Comparison of ENCODE assay signal across 13 cellular contexts in genomic region chr1:2496087-2496622, GRCh38. TPM values are rescaled to one million over a fixed set of nuclear protein-coding genes. Genes with fewer than 3 reads are reported as not detected.
DNase-seq lines count a peak whose midpoint lies in the region; ATAC-seq and TF ChIP-seq lines count a peak whose summit lies in the region.
"Had no signal": no experiment of that assay in that cellular context is flagged by ENCODE, and none has a peak within 500 bp of the region (broad histone marks: within the 10 kb centered on the region; RNA-seq: fewer than 3 reads in every experiment).

No MANE protein-coding gene starts in this region.

- peak overlapping the region; percentile 57 for H3K18ac ChIP-seq in neuronal stem cell (ENCODE audit: low read length)

- H3K9me3 Mint-ChIP-seq in activated B cell treated with CpG ODN at 0.5 μM for 24 hours (no peaks in the 10 kb centered on the region), WTC11 (no peaks in the 10 kb centered on the region)
- H3K9me3 Mint-ChIP-seq: activated CD4-positive, alpha-beta T cell treated with anti-CD3 and anti-CD28 coated beads, Interleukin-2, amount 10 ng/mL, durations not matched to agents 24 days and 14 days had no signal

- intact Hi-C loops in activated B cell treated with CpG ODN at 0.5 μM for 24 hours (cut with micrococcal nuclease), result loop anchor here (2.0 kb wide), 1 partner anchor 81 kb away; no protein-coding TSS in a partner anchor

- H3K27ac Mint-ChIP-seq in activated B cell treated with CpG ODN at 0.5 μM for 24 hours, result peak overlapping the region; percentile 81
- no peak overlapping the region for H3K27ac Mint-ChIP-seq in WTC11
- H3K27ac Mint-ChIP-seq: activated CD4-positive, alpha-beta T cell treated with anti-CD3 and anti-CD28 coated beads, Interleukin-2, amount 10 ng/mL, durations not matched to agents 24 days and 14 days; activated naive CD8-positive, alpha-beta T cell had no signal

- H3K4me1 ChIP-seq in neuronal stem cell (ENCODE audit: control insufficient read depth in 2 of 2, insufficient read depth in 1 of 2, low read depth in 1 of 2, low read length in 2 of 2), result peaks cover 0 to 3% of the 10 kb centered on the region in 2 donors
- H3K4me1 ChIP-seq: testis had no signal

- peak; percentile 47 for ATAC-seq in GM21529 (IDR thresholded peaks at IDR 0.05; ENCODE audit: unreplicated experiment)
- peak; percentile 78 for ATAC-seq in activated B cell treated with CpG ODN at 0.5 μM for 24 hours (ENCODE audit: low read depth)
- ATAC-seq in WTC11, result no peak
- no peak for ATAC-seq in HG02852 (IDR thresholded peaks at IDR 0.05; ENCODE audit: unreplicated experiment)
- ATAC-seq in GM18502 (IDR thresholded peaks at IDR 0.05; ENCODE audit: poor library complexity, unreplicated experiment), result no peak

- H3K9ac ChIP-seq in neuronal stem cell (ENCODE audit: low read depth, low read length, poor library complexity), result peak overlapping the region; percentile 60

- peak; percentile 18 for DNase-seq in NCI-H510A (lab: John Stamatoyannopoulos, UW)
- DNase-seq in NCI-H510A treated with DMSO at 0.1 percent for 48 hours (lab: John Stamatoyannopoulos, UW), result no peak
- peak; percentile 46 for DNase-seq in activated B cell treated with CpG ODN at 0.5 μM for 24 hours
- no peak for DNase-seq in neuronal stem cell (ENCODE audit: low spot score)
- no peak for DNase-seq in WTC11 (ENCODE audit: low spot score)
- DNase-seq: activated CD4-positive, alpha-beta T cell treated with anti-CD3 and anti-CD28 coated beads, Interleukin-2, amount 10 ng/mL, durations not matched to agents 24 days and 14 days; NCI-H774; testis had no signal

- H3K23ac ChIP-seq in neuronal stem cell (ENCODE audit: low read depth, low read length, poor library complexity), result peak overlapping the region; percentile 87

- H4K91ac ChIP-seq in neuronal stem cell (ENCODE audit: low read depth, low read length, poor library complexity), result no peak overlapping the region

- TF ChIP-seq CTCF in activated B cell treated with CpG ODN at 0.5 μM for 24 hours (IDR thresholded peaks at IDR 0.05), result no peak
- no peak for TF ChIP-seq CTCF in WTC11 (IDR thresholded peaks at IDR 0.05)

- no peak overlapping the region for H3K4me2 ChIP-seq in neuronal stem cell (ENCODE audit: insufficient read depth, low read length, poor library complexity, severe bottlenecking)

- peak overlapping the region; percentile 64 for H2BK15ac ChIP-seq in neuronal stem cell (ENCODE audit: low read length)

- no peaks in the 10 kb centered on the region for H3K27me3 Mint-ChIP-seq in activated B cell treated with CpG ODN at 0.5 μM for 24 hours
- H3K27me3 Mint-ChIP-seq in WTC11 (ENCODE audit: low read depth), result no peaks in the 10 kb centered on the region
- H3K27me3 Mint-ChIP-seq: activated CD4-positive, alpha-beta T cell treated with anti-CD3 and anti-CD28 coated beads, Interleukin-2, amount 10 ng/mL, durations not matched to agents 24 days and 14 days; activated naive CD8-positive, alpha-beta T cell had no signal

- no peaks in the 10 kb centered on the region for H3K79me1 ChIP-seq in neuronal stem cell (ENCODE audit: low read depth, low read length)

- no peak overlapping the region for H4K8ac ChIP-seq in neuronal stem cell (ENCODE audit: low read depth, low read length)

- H2BK5ac ChIP-seq in neuronal stem cell (ENCODE audit: low read length), result no peak overlapping the region

- no peak overlapping the region for H3K4me3 ChIP-seq in neuronal stem cell (ENCODE audit: low read length in 2 of 2)
- H3K4me3 ChIP-seq: testis had no signal

- H3K27ac ChIP-seq in neuronal stem cell (replicated peaks; ENCODE audit: low read length), result no peak overlapping the region
- H3K27ac ChIP-seq: testis had no signal

- H3K4me3 Mint-ChIP-seq in activated B cell treated with CpG ODN at 0.5 μM for 24 hours (peak overlapping the region; percentile 59), WTC11 (no peak overlapping the region)
- H3K4me3 Mint-ChIP-seq: activated CD4-positive, alpha-beta T cell treated with anti-CD3 and anti-CD28 coated beads, Interleukin-2, amount 10 ng/mL, durations not matched to agents 24 days and 14 days; activated naive CD8-positive, alpha-beta T cell had no signal

- no peak overlapping the region for H2AFZ ChIP-seq in neuronal stem cell (ENCODE audit: low read length)

- CTCF ChIA-PET in activated B cell treated with CpG ODN at 0.5 μM for 24 hours (lab: Charles Lee) (interaction anchor here (1.1 kb wide), 1 partner anchor 301 kb away, joined by 3 read pairs; the partner anchor contains the start of gene FAAP20), WTC11 (lab: Charles Lee) (no interaction called here)

- H2BK120ac ChIP-seq in neuronal stem cell (ENCODE audit: low read depth, low read length), result no peak overlapping the region

- H2AK5ac ChIP-seq in neuronal stem cell (ENCODE audit: low read depth, low read length), result peak overlapping the region; percentile 92

- H3K14ac ChIP-seq in neuronal stem cell (ENCODE audit: low read length), result peak overlapping the region; percentile 94

- no peaks in the 10 kb centered on the region for H3K36me3 ChIP-seq in neuronal stem cell (replicated peaks in 1 of 2; ENCODE audit: control insufficient read depth in 2 of 2, insufficient read depth in 2 of 2, low read length in 2 of 2)

- no peak overlapping the region for H3K4ac ChIP-seq in neuronal stem cell (ENCODE audit: low read length)

- no CpG with 5 or more reads among the region's 28 CpGs for WGBS in neuronal stem cell (ENCODE audit: extremely low coverage in 2 of 2, insufficient read length in 2 of 2, insufficient replicate concordance in 1 of 2), 2 donors

- H3K36me3 Mint-ChIP-seq in activated B cell treated with CpG ODN at 0.5 μM for 24 hours (ENCODE audit: low read depth) (no peaks in the 10 kb centered on the region), WTC11 (no peaks in the 10 kb centered on the region)
- H3K36me3 Mint-ChIP-seq: activated naive CD8-positive, alpha-beta T cell had no signal

- peak overlapping the region; percentile 84 for H2BK12ac ChIP-seq in neuronal stem cell (ENCODE audit: low read length)

- peaks cover 0 to 65% (median 0%) of the 10 kb centered on the region in 3 experiments for H3K27me3 ChIP-seq in neuronal stem cell (ENCODE audit: control insufficient read depth in 3 of 3, insufficient read depth in 3 of 3, low read depth in 1 of 3, low read length in 3 of 3)
- H3K27me3 ChIP-seq: testis had no signal

- H3K9me3 ChIP-seq in neuronal stem cell (replicated peaks in 1 of 2; ENCODE audit: control insufficient read depth in 2 of 2, insufficient read depth in 1 of 2, low read depth in 1 of 2, low read length in 2 of 2), result no peaks in the 10 kb centered on the region
- H3K9me3 ChIP-seq: testis had no signal

- POLR2A ChIA-PET in activated B cell treated with CpG ODN at 0.5 μM for 24 hours (lab: Charles Lee), result interaction anchor here (1.0 to 2.7 kb wide), 4 partner anchors 30 to 90 kb away, joined by 3 to 11 read pairs (median 6); partner anchors contain the start of gene PANK4
- POLR2A ChIA-PET in WTC11 (lab: Charles Lee), result no interaction called here

- H3K4me1 Mint-ChIP-seq in activated B cell treated with CpG ODN at 0.5 μM for 24 hours (peaks cover 70% of the 10 kb centered on the region), WTC11 (no peaks in the 10 kb centered on the region)

TF ChIP-seq in WTC11, 78 proteins besides CTCF, POLR2A, EP300 and RAD21:
- no peak for TF ChIP-seq ESRRA (CRISPR knock-in tag; IDR thresholded peaks at IDR 0.05; ENCODE audit: borderline replicate concordance)
- no peak for TF ChIP-seq JAZF1 (CRISPR knock-in tag; IDR thresholded peaks at IDR 0.05)
- no peak for TF ChIP-seq PRRX2 (CRISPR knock-in tag; IDR thresholded peaks at IDR 0.05)
- no peak for TF ChIP-seq USF1 (CRISPR knock-in tag; IDR thresholded peaks at IDR 0.05)
- TF ChIP-seq KAT7 (CRISPR knock-in tag; IDR thresholded peaks at IDR 0.05; ENCODE audit: borderline replicate concordance), result no peak
- no peak for TF ChIP-seq ZNF423 (CRISPR knock-in tag; IDR thresholded peaks at IDR 0.05)
- TF ChIP-seq ZNF138 (CRISPR knock-in tag; conservative IDR thresholded peaks at IDR 0.05), result no peak
- TF ChIP-seq ATF1 (CRISPR knock-in tag; IDR thresholded peaks at IDR 0.05), result no peak
- no peak for TF ChIP-seq SOX15 (CRISPR knock-in tag; IDR thresholded peaks at IDR 0.05)
- no peak for TF ChIP-seq SMAD3 (CRISPR knock-in tag; IDR thresholded peaks at IDR 0.05; ENCODE audit: borderline replicate concordance)

RNA-seq across cellular contexts. Expression of gene PLCH2, which starts 20.1 kb away (rescaled TPM):
- total RNA-seq in activated B cell treated with CpG ODN at 0.5 μM for 24 hours (6.0 and 6.1 TPM in 2 replicates), WTC11 (2021) (0.05 to 0.18 TPM (median 0.17 TPM) in 3 replicates)
- 4.2 TPM for polyA plus RNA-seq in neuronal stem cell (2013, experiment 1 of 2)
- polyA plus RNA-seq in neuronal stem cell (2013, experiment 2 of 2), result 4.0 TPM

RNA-seq across cellular contexts. Expression of gene PANK4, which starts 30.2 kb away (rescaled TPM):
- total RNA-seq in activated B cell treated with CpG ODN at 0.5 μM for 24 hours, result 43.1 and 54.0 TPM in 2 replicates
- polyA plus RNA-seq in neuronal stem cell (2013, experiment 1 of 2), result 23.5 TPM
- 22.7 TPM for polyA plus RNA-seq in neuronal stem cell (2013, experiment 2 of 2)
- total RNA-seq in WTC11 (2021), result 35.2 to 52.5 TPM (median 36.7 TPM) in 3 replicates

RNA-seq across cellular contexts. Expression of gene HES5, which starts 33.9 kb away (rescaled TPM):
- total RNA-seq in activated B cell treated with CpG ODN at 0.5 μM for 24 hours (not detected in 2 replicates), WTC11 (2021) (0.21 to 0.23 TPM in 2 of 3 replicates, not detected in the other)
- 208 TPM for polyA plus RNA-seq in neuronal stem cell (2013, experiment 1 of 2)
- 209 TPM for polyA plus RNA-seq in neuronal stem cell (2013, experiment 2 of 2)
- total RNA-seq: activated CD4-positive, alpha-beta T cell treated with anti-CD3 and anti-CD28 coated beads, Interleukin-2, amount 10 ng/mL, durations not matched to agents 24 days and 14 days; fibroblast of lung had no signal
- polyA plus RNA-seq: fibroblast of lung had no signal

Comparison
In these comparisons a context has a peak if more than half of its experiments do, and no peak if none do; other contexts are left out.
1. DNase-seq: peak in NCI-H510A (single experiment) and activated B cell treated with CpG ODN at 0.5 μM for 24 hours (single experiment); none in NCI-H510A treated with DMSO at 0.1 percent for 48 hours (single experiment), neuronal stem cell (single experiment) and WTC11 (single experiment).
2. ATAC-seq: peak in GM21529 (single experiment) and activated B cell treated with CpG ODN at 0.5 μM for 24 hours (single experiment); none in WTC11 (single experiment), HG02852 (single experiment) and GM18502 (single experiment).